Comparison of ENCODE assay signal across 3 cellular contexts in the genomic region with DNA sequence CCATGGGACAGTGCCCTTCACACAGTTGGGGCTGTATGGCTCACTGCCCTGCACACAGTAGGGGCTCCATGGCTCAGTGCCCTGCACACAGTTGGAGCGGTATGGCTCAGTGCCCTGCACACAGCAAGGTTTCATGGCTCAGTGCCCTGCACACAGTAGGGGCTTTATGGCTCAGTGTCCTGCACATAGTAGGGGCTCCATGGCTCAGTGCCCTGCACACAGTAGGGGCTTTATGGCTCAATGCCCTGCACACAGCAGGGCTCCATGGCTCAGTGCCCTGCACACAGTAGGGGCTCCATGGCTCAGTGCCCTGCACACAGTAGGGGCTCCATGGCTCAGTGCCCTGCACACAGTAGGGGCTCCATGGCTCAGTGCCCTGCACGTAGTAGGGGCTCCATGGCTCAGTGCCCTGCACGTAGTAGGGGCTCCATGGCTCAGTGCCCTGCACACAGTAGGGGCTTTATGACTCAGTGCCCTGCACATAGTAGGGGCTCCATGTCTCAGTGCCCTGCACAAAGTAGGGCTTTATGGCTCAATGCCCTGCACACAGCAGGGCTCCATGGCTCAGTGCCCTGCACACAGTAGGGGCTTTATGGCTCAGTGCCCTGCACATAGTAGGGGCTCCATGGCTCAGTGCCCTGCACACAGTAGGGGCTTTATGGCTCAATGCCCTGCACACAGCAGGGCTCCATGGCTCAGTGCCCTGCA.
TF ChIP-seq lines count a peak whose summit lies in the region.

No MANE protein-coding gene starts in this region.

TF ChIP-seq in A549, 52 proteins besides CTCF, POLR2A, EP300 and RAD21:
- TF ChIP-seq CHD4 (IDR thresholded peaks at IDR 0.05; ENCODE audit: borderline replicate concordance) (0 out of 2 replicates have a peak, but pooled peaks have one; percentile 43), KDM1A (IDR thresholded peaks at IDR 0.05; ENCODE audit: low read depth) (peak; percentile 54; the same call in 1 of the 2 replicates)

TF ChIP-seq in K562, 482 proteins besides CTCF, POLR2A, EP300 and RAD21:
- TF ChIP-seq ZNF280A (IDR thresholded peaks at IDR 0.05; ENCODE audit: low read depth, partially characterized antibody) (peak; percentile 33), ZKSCAN1 (IDR thresholded peaks at IDR 0.05; ENCODE audit: low read depth, low read length) (peak; percentile 95), ADNP (tag; IDR thresholded peaks at IDR 0.05) (peak; percentile 81; the same call in 1 of the 2 replicates)
TF ChIP-seq in K562: peak in this region for 3; not testable (repeated sequence) for 479.

TF ChIP-seq in HepG2, 621 proteins besides CTCF, POLR2A, EP300 and RAD21:
- TF ChIP-seq ZKSCAN1 (IDR thresholded peaks at IDR 0.05; ENCODE audit: low read length): peak; percentile 81
- peak; percentile 85 for TF ChIP-seq ZMYM2 (CRISPR knock-in tag; IDR thresholded peaks at IDR 0.05)
- TF ChIP-seq CHD4 (IDR thresholded peaks at IDR 0.05; ENCODE audit: borderline replicate concordance, low read length): peak; percentile 65
- TF ChIP-seq ZNF788 (CRISPR knock-in tag; IDR thresholded peaks at IDR 0.05; ENCODE audit: borderline replicate concordance): 0 out of 2 replicates have a peak, but pooled peaks have one; percentile 18
